Comparison of ENCODE assay signal across 8 cellular contexts in the genomic region with DNA sequence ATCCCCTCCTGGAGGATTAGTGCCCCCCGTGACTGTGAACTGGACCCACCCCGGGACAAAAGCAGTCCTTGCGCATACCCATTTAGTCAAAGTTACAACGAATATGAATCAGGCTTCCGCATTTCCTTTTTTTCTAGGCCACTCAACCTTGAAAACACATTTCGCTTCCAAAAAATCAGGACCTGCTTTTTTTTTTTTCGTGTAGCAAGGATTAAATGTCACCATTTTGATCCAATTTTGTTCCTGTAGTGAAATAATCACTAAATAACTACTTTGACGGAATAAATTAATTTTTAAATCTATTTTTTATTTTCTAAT. TPM values are rescaled to one million over a fixed set of nuclear protein-coding genes. Genes with fewer than 3 reads are reported as not detected.
A peak's percentile ranks its signal among the peaks of the same experiment; 100 is the strongest.
DNase-seq lines count a peak whose midpoint lies in the region; ATAC-seq, FAIRE-seq and TF ChIP-seq lines count a peak whose summit lies in the region.

No MANE protein-coding gene starts in this region.

- TF ChIP-seq CTCF in cardiac muscle cell (IDR thresholded peaks at IDR 0.05; ENCODE audit: low read depth, low read length) (no peak), K562 (IDR thresholded peaks at IDR 0.05 in 2 of 3, conservative IDR thresholded peaks at IDR 0.05 in 1 of 3; ENCODE audit: insufficient read depth in 2 of 3, low read depth in 1 of 3, low read length in 3 of 3) (no peak), lower leg skin (IDR thresholded peaks at IDR 0.05) (no peak), upper lobe of left lung (IDR thresholded peaks at IDR 0.05) (no peak), GM10266 (IDR thresholded peaks at IDR 0.05; ENCODE audit: control insufficient read depth, insufficient read depth, low read depth, missing control alignments) (no peak)

- H3K4me1 ChIP-seq in cardiac muscle cell (ENCODE audit: low read depth) (no peaks in the 10 kb centered on the region), K562 (replicated peaks in 1 of 2; ENCODE audit: control insufficient read depth in 2 of 2, insufficient read depth in 2 of 2, low read length in 2 of 2) (peaks cover 2 to 8% of the 10 kb centered on the region in 2 experiments; a peak in 2 of 5 replicates), upper lobe of left lung (peaks cover 0 to 16% (median 6%) of the 10 kb centered on the region in 4 donors)

- CTCF ChIA-PET in K562 (lab: Yijun Ruan, JAX; ENCODE audit: low intra/inter-chr PET ratio) = no interaction called here

- no peak for TF ChIP-seq POLR2A in K562 (conservative IDR thresholded peaks at IDR 0.05)
- no peak for TF ChIP-seq POLR2A in lower leg skin (IDR thresholded peaks at IDR 0.05)
- TF ChIP-seq POLR2A in upper lobe of left lung (IDR thresholded peaks at IDR 0.05) = no peak

- FAIRE-seq in K562 (lab: Jason Lieb, UNC) = no peak

- H3K9ac ChIP-seq in K562 (ENCODE audit: insufficient read depth in 1 of 2, low read depth in 2 of 2, low read length in 2 of 2) = peak overlapping the region; percentile 38 to 89; a peak in 3 of 4 replicates

- H3K9me3 ChIP-seq in cardiac muscle cell (ENCODE audit: low read depth) (no peaks in the 10 kb centered on the region), K562 (replicated peaks; ENCODE audit: control insufficient read depth, insufficient read depth, low read depth, low read length) (no peaks in the 10 kb centered on the region), upper lobe of left lung (no peaks in the 10 kb centered on the region)

- DNase-seq in cardiac muscle cell (ENCODE audit: low read depth in 1 of 2, low spot score in 1 of 2) = no peak
- DNase-seq in left ventricle myocardium superior = no peak
- DNase-seq in K562 (ENCODE audit: extremely low read depth in 1 of 4, low spot score in 3 of 4) = no peak
- DNase-seq in lower leg skin (ENCODE audit: low spot score in 2 of 2) = no peak
- no peak for DNase-seq in upper lobe of left lung
- DNase-seq in NCI-H1417 (lab: John Stamatoyannopoulos, UW) = no peak
- DNase-seq in GM10266 (ENCODE audit: extremely low spot score) = no peak
- no peak for DNase-seq in stimulated activated CD4-positive, alpha-beta T cell treated with anti-CD3 and anti-CD28 coated beads, Interleukin-1b, Interleukin-23, amount 100 ng/mL, for 48 hours

- ATAC-seq in left ventricle myocardium superior = no peak
- ATAC-seq in K562 = no peak
- ATAC-seq in upper lobe of left lung (ENCODE audit: low FRiP score in 2 of 2) = no peak

- TF ChIP-seq RAD21 in K562 (CRISPR knock-in tag; conservative IDR thresholded peaks at IDR 0.05 in 1 of 2, IDR thresholded peaks at IDR 0.05 in 1 of 2) = no peak

- H2AFZ ChIP-seq in K562 (ENCODE audit: low read depth, low read length) = peak overlapping the region; percentile 97

- H3K36me3 ChIP-seq in cardiac muscle cell = no peaks in the 10 kb centered on the region
- H3K36me3 ChIP-seq in K562 (ENCODE audit: control insufficient read depth, insufficient read depth, low read length) = no peaks in the 10 kb centered on the region
- no peaks in the 10 kb centered on the region for H3K36me3 ChIP-seq in upper lobe of left lung

- no peaks in the 10 kb centered on the region for H3K9me1 ChIP-seq in K562 (ENCODE audit: control insufficient read depth, insufficient read depth, low read length)

- no peaks in the 10 kb centered on the region for H3K79me2 ChIP-seq in K562 (ENCODE audit: control insufficient read depth, insufficient read depth, low read length)

- in situ Hi-C loops in K562 (cut with MboI) = no loop called here

- peak overlapping the region; percentile 73 for H3K4me3 ChIP-seq in cardiac muscle cell
- peak overlapping the region; percentile 59 for H3K4me3 ChIP-seq in K562
- H3K4me3 ChIP-seq in lower leg skin (ENCODE audit: low read depth, poor library complexity, severe bottlenecking) = peak overlapping the region; percentile 74
- peak overlapping the region in 3 of 4 donors; percentile 72 to 85 (median 74) for H3K4me3 ChIP-seq in upper lobe of left lung

- H3K27ac ChIP-seq in cardiac muscle cell (no peak overlapping the region), K562 (ENCODE audit: extremely low read depth, low read depth, low read length) (no peak overlapping the region), upper lobe of left lung (peak overlapping the region in 3 of 4 donors; percentile 46 to 79 (median 66))

- H4K20me1 ChIP-seq in K562 (replicated peaks; ENCODE audit: control insufficient read depth, insufficient read depth, low read length) = no peaks in the 10 kb centered on the region

- H3K4me2 ChIP-seq in K562 (ENCODE audit: insufficient read depth, low read length) = peak overlapping the region; percentile 88

- intact Hi-C loops in left ventricle myocardium superior (cut with micrococcal nuclease) (no loop called here), K562 (cut with micrococcal nuclease) (no loop called here), lower leg skin (cut with DNase I; ENCODE audit: low total_unique reads) (no loop called here)

- 16% methylated on average over 6 of the region's 8 CpGs for WGBS in K562 (ENCODE audit: insufficient coverage, low coverage, missing lambda C conversion rate)
- WGBS in lower leg skin, 2 donors = 29 to 31% methylated on average over 8 of the region's 8 CpGs
- WGBS in upper lobe of left lung, 2 donors = 24 to 29% methylated on average over 8 of the region's 8 CpGs

- BruUV-seq in K562 (replicated peaks; lab: Mats Ljungman, UMichigan) = no TSS peak

- TF ChIP-seq EP300 in K562 (IDR thresholded peaks at IDR 0.05; ENCODE audit: low read length) = no peak
- TF ChIP-seq EP300 in upper lobe of left lung (IDR thresholded peaks at IDR 0.05) = no peak

- H3K27me3 ChIP-seq in cardiac muscle cell = peaks cover 21% of the 10 kb centered on the region
- no peaks in the 10 kb centered on the region for H3K27me3 ChIP-seq in K562 (ENCODE audit: control insufficient read depth in 2 of 2, insufficient read depth in 2 of 2, low read length in 2 of 2)
- H3K27me3 ChIP-seq in upper lobe of left lung = no peaks in the 10 kb centered on the region

- POLR2A ChIA-PET in K562 (lab: Yijun Ruan, JAX) = interaction anchor here (0.7 kb wide), 1 partner anchor 11 kb away, joined by 3 read pairs; no protein-coding TSS in a partner anchor

RNA-seq across cellular contexts. Expression of gene FTCDNL1, which starts 0.5 kb away (rescaled TPM):
- total RNA-seq in cardiac muscle cell (2.0 and 3.2 TPM in 2 replicates), left ventricle myocardium superior (2.0 TPM), K562 (2014; rRNA removed) (0.41 and 0.45 TPM in 2 replicates), K562 (2014; rRNA removed; fragmentation: Illumina TruSeq; extraction: Trizol) (0.29 and 0.35 TPM in 2 replicates), K562 (2015; rRNA removed; fragmentation: Illumina TruSeq; extraction: Trizol) (0.29 and 0.64 TPM in 2 replicates), K562 (2021) (0.58 and 1.0 TPM in 2 replicates), lower leg skin (1 to 10 TPM in 3 of 4 donors, not detected in 1; 1.9 to 2.9 (median 2.7) TPM), upper lobe of left lung (1 to 10 TPM; 2.8 to 4.2 (median 3.1) TPM)
- polyA plus RNA-seq in cardiac muscle cell (1.9 and 2.0 TPM in 2 replicates), K562 (2011; rRNA removed) (0.47 and 0.70 TPM in 2 replicates), K562 (2014; fragmentation: Illumina TruSeq; extraction: Trizol) (0.30 and 0.44 TPM in 2 replicates), K562 (2014; fragmentation: Nextera tagmentation; extraction: Ambion mirVana) (under 1 TPM; 0.32 to 0.37 TPM), K562 (2014; rRNA removed) (0.13 and 0.69 TPM in 2 replicates)
- total RNA-seq in K562 (2011; cell fraction: chromatin; rRNA removed; ENCODE audit: low replicate concordance) = 0.44 TPM in 2 replicates
- 0.17 and 0.39 TPM in 2 replicates for total RNA-seq in K562 (2011; cell fraction: nucleolus; rRNA removed)
- 0.38 TPM in 1 of 2 replicates, not detected in the other for total RNA-seq in K562 (2011; cell fraction: nucleoplasm; rRNA removed)
- polyA plus RNA-seq in K562 (2011; cell fraction: cytosol; rRNA removed) = 0.13 and 0.60 TPM in 2 replicates
- 0.20 and 0.38 TPM in 2 replicates for polyA plus RNA-seq in K562 (2011; cell fraction: nucleus; rRNA removed)
- polyA plus RNA-seq in K562 (2012) = 0.59 and 1.3 TPM in 2 replicates
- polyA minus RNA-seq in K562 (2011; rRNA and poly(A)+ RNA removed) = 0.81 and 1.8 TPM in 2 replicates
- polyA minus RNA-seq in K562 (2011; cell fraction: cytosol; rRNA and poly(A)+ RNA removed) = not detected in 2 replicates
- 0.54 and 1.7 TPM in 2 replicates for polyA minus RNA-seq in K562 (2011; cell fraction: nucleus; rRNA and poly(A)+ RNA removed)

RNA-seq across cellular contexts. Expression of gene C2orf69, which starts 59.6 kb away (rescaled TPM):
- total RNA-seq in cardiac muscle cell = 6.0 and 11.0 TPM in 2 replicates
- 6.3 and 15.7 TPM in 2 replicates for polyA plus RNA-seq in cardiac muscle cell
- 7.5 TPM for total RNA-seq in left ventricle myocardium superior
- total RNA-seq in K562 (2011; cell fraction: chromatin; rRNA removed; ENCODE audit: low replicate concordance) = 2.5 and 10.7 TPM in 2 replicates
- total RNA-seq in K562 (2011; cell fraction: nucleolus; rRNA removed) = 2.0 and 3.4 TPM in 2 replicates
- 5.7 and 10.3 TPM in 2 replicates for total RNA-seq in K562 (2011; cell fraction: nucleoplasm; rRNA removed)
- total RNA-seq in K562 (2014; rRNA removed) = 4.0 and 6.2 TPM in 2 replicates
- 9.8 and 10.1 TPM in 2 replicates for total RNA-seq in K562 (2014; rRNA removed; fragmentation: Illumina TruSeq; extraction: Trizol)
- 7.7 and 9.1 TPM in 2 replicates for total RNA-seq in K562 (2015; rRNA removed; fragmentation: Illumina TruSeq; extraction: Trizol)
- total RNA-seq in K562 (2021) = 7.4 and 8.5 TPM in 2 replicates
- 4.7 and 5.7 TPM in 2 replicates for polyA plus RNA-seq in K562 (2011; rRNA removed)
- 2.0 and 3.4 TPM in 2 replicates for polyA plus RNA-seq in K562 (2011; cell fraction: cytosol; rRNA removed)
- 2.2 and 2.6 TPM in 2 replicates for polyA plus RNA-seq in K562 (2011; cell fraction: nucleus; rRNA removed)
- polyA plus RNA-seq in K562 (2012) = 4.5 and 6.5 TPM in 2 replicates
- 5.4 and 6.0 TPM in 2 replicates for polyA plus RNA-seq in K562 (2014; fragmentation: Illumina TruSeq; extraction: Trizol)
- 1 to 10 TPM; 3.4 to 4.3 TPM for polyA plus RNA-seq in K562 (2014; fragmentation: Nextera tagmentation; extraction: Ambion mirVana)
- 4.3 and 4.9 TPM in 2 replicates for polyA plus RNA-seq in K562 (2014; rRNA removed)
- 5.1 and 6.6 TPM in 2 replicates for polyA minus RNA-seq in K562 (2011; rRNA and poly(A)+ RNA removed)
- 3.3 and 3.6 TPM in 2 replicates for polyA minus RNA-seq in K562 (2011; cell fraction: cytosol; rRNA and poly(A)+ RNA removed)
- 5.1 and 6.0 TPM in 2 replicates for polyA minus RNA-seq in K562 (2011; cell fraction: nucleus; rRNA and poly(A)+ RNA removed)
- 10 to 100 TPM; 12.1 to 13.7 (median 12.9) TPM for total RNA-seq in lower leg skin
- 10 to 100 TPM in 4 of 6 donors, 1 to 10 TPM in 2; 6.0 to 14.9 (median 11.5) TPM for total RNA-seq in upper lobe of left lung

Comparison
In these comparisons a context has a peak if more than half of its experiments do, and no peak if none do; other contexts are left out.
1. H3K27ac ChIP-seq: peak in upper lobe of left lung (3 of 4); none in cardiac muscle cell (single experiment) and K562 (single experiment).
2. Peak in every context shown above with its lines, with median percentiles within 50 percentile points of each other: H3K4me3 ChIP-seq.